8 cellular contexts compared by ENCODE assay signal in the genomic region with DNA sequence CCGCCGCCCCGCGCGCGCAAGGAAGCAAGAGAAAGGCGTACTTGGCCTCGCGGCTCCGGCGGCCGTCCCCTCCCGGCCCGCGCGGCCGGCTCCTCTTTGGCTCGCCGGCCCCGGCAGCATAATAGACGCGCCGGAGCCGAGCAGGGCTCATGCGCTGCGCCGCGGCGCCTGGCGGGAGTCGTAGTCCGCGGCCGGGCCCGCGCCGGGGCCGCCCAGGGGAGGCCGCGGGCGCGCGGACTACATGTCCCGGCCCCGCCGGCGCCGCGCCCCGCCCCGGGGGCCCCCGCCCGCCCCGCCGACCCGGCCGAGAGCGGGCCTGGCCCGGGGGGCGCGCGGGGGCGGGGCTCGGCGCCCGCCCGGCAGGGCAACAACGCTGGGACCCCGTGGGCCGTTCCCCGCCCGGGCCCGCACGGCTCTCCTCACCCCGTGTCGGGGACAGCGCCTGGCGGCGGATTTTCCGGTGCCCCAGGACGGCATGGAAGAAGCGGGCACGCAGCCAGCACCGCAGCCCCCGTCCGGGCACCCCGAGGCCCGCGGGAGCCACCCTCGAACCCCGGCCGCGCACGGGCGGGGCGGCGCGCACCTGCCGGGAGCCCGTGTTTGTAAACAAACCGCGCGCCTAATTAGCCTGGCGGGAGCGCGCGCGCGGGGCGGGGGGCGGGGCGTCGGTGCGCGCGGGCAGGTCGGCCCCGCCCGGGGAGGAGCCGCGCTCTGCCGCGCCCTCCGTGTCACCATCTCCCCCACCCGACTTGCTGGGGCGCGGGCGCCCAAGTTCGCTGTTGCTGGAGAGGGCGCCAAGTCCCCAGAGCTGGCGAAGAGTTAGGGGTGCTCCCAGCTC. TPM values are rescaled to one million over a fixed set of nuclear protein-coding genes. Genes with fewer than 3 reads are reported as not detected.
DNase-seq lines count a peak whose midpoint lies in the region; ATAC-seq and TF ChIP-seq lines count a peak whose summit lies in the region.

A gene (minus strand): TSS at position 123 of the 838 bp plus-strand sequence. CDS start 14,549 bp downstream, outside the sequence.

- in situ Hi-C loops in GM18951 (cut with MboI; ENCODE audit: low sequenced_read_pairs, unreplicated experiment): no loop called here

- TF ChIP-seq CTCF in AG10803 (conservative IDR thresholded peaks at IDR 0.05; ENCODE audit: low read length) (no peak), choroid plexus epithelial cell (conservative IDR thresholded peaks at IDR 0.05; ENCODE audit: low read depth, low read length) (no peak)

- TF ChIP-seq POLR2A in GM18951 (IDR thresholded peaks at IDR 0.05; ENCODE audit: extremely low read depth, insufficient read depth, insufficient read length): peak; percentile 71

- peak within 1 kb of the TSS; percentile 80 for H3K4me3 ChIP-seq in AG10803 (ENCODE audit: low read length)
- peak within 1 kb of the TSS; percentile 75 for H3K4me3 ChIP-seq in choroid plexus epithelial cell (ENCODE audit: low read depth, low read length)

- ATAC-seq in HG03196 (IDR thresholded peaks at IDR 0.05; ENCODE audit: unreplicated experiment): peak; percentile 62
- ATAC-seq in left colon: peak; percentile 76

- intact Hi-C loops in left colon (cut with DNase I, micrococcal nuclease): no loop called here

- DNase-seq in AG10803 (ENCODE audit: low read depth) (peak; percentile 84), NCI-H345 treated with DMSO at 0.1 percent for 48 hours (lab: John Stamatoyannopoulos, UW; ENCODE audit: unreplicated experiment) (peak; percentile 78), choroid plexus epithelial cell (ENCODE audit: low read depth) (peak; percentile 89), left colon (peak; percentile 81 to 84)
- DNase-seq in activated CD4-positive, alpha-beta T cell treated with anti-CD3 and anti-CD28 coated beads for 24 hours (ENCODE audit: low read depth in 2 of 2): peak; percentile 62 to 69
- DNase-seq in stimulated activated CD4-positive, alpha-beta T cell treated with anti-CD3 and anti-CD28 coated beads, Interleukin-1b, Interleukin-23, amount 100 ng/mL, for 4 hours (ENCODE audit: low read depth in 2 of 2): peak; percentile 67 to 79

RNA-seq across cellular contexts. Expression of the gene that starts here (rescaled TPM):
- 10 to 100 TPM; 21.5 to 36.7 TPM for total RNA-seq in left colon

Comparison
In these comparisons a context has a peak if more than half of its experiments do, and no peak if none do; other contexts are left out.
1. Peak in every context shown above with its lines: DNase-seq, ATAC-seq and H3K4me3 ChIP-seq.